In genomic region chr14:100900837-100901390, GRCh38 we compare ENCODE assay signal across 1 cellular context.
TF ChIP-seq lines count a peak whose summit lies in the region.

No MANE protein-coding gene starts in this region.

TF ChIP-seq in HepG2, 621 proteins besides CTCF, POLR2A, EP300 and RAD21 (continued from another document and continues in another):
- TF ChIP-seq ATF6 (CRISPR knock-in tag; conservative IDR thresholded peaks at IDR 0.05) (no peak), YEATS2 (CRISPR knock-in tag; IDR thresholded peaks at IDR 0.05; ENCODE audit: borderline replicate concordance) (0 out of 2 replicates have a peak, but pooled peaks have one; percentile 4), ZNF224 (CRISPR knock-in tag; IDR thresholded peaks at IDR 0.05) (peak; percentile 31; the same call in 1 of the 2 replicates), ZFP1 (CRISPR knock-in tag; IDR thresholded peaks at IDR 0.05) (no peak), ZNF547 (CRISPR knock-in tag; IDR thresholded peaks at IDR 0.05) (no peak), STAT5B (CRISPR knock-in tag; IDR thresholded peaks at IDR 0.05) (no peak), ZNF747 (CRISPR knock-in tag; IDR thresholded peaks at IDR 0.05; ENCODE audit: borderline replicate concordance) (no peak), ETS1 (CRISPR knock-in tag; IDR thresholded peaks at IDR 0.05) (no peak), BCL3 (CRISPR knock-in tag; IDR thresholded peaks at IDR 0.05) (no peak), SIX4 (CRISPR knock-in tag; IDR thresholded peaks at IDR 0.05) (no peak), TEAD3 (CRISPR knock-in tag; optimal IDR thresholded peaks at IDR 0.05; ENCODE audit: borderline replicate concordance) (no peak), ZBTB26 (CRISPR knock-in tag; IDR thresholded peaks at IDR 0.05; ENCODE audit: borderline replicate concordance) (no peak), TP53 (CRISPR knock-in tag; conservative IDR thresholded peaks at IDR 0.05) (no peak), POGK (CRISPR knock-in tag; conservative IDR thresholded peaks at IDR 0.05) (no peak), ZNF10 (CRISPR knock-in tag; IDR thresholded peaks at IDR 0.05; ENCODE audit: borderline replicate concordance, low read depth) (no peak), THAP9 (CRISPR knock-in tag; IDR thresholded peaks at IDR 0.05; ENCODE audit: borderline replicate concordance) (no peak), GPBP1L1 (CRISPR knock-in tag; IDR thresholded peaks at IDR 0.05) (no peak), MXD4 (CRISPR knock-in tag; IDR thresholded peaks at IDR 0.05) (no peak), ZNF264 (CRISPR knock-in tag; IDR thresholded peaks at IDR 0.05) (no peak), MNT (IDR thresholded peaks at IDR 0.05) (no peak), PATZ1 (CRISPR knock-in tag; IDR thresholded peaks at IDR 0.05) (peak; percentile 49; the same call in 1 of the 2 replicates), ZSCAN20 (CRISPR knock-in tag; IDR thresholded peaks at IDR 0.05; ENCODE audit: borderline replicate concordance) (no peak), MYC (CRISPR knock-in tag; IDR thresholded peaks at IDR 0.05; ENCODE audit: borderline replicate concordance) (peak; percentile 54; the same call in 1 of the 2 replicates), ZNF326 (CRISPR knock-in tag; IDR thresholded peaks at IDR 0.05; ENCODE audit: borderline replicate concordance) (no peak), ZNF530 (CRISPR knock-in tag; IDR thresholded peaks at IDR 0.05; ENCODE audit: low read depth) (no peak), ZSCAN12 (CRISPR knock-in tag; IDR thresholded peaks at IDR 0.05) (no peak), NCOA2 (CRISPR knock-in tag; IDR thresholded peaks at IDR 0.05) (no peak), ZSCAN22 (CRISPR knock-in tag; IDR thresholded peaks at IDR 0.05) (no peak), KAT2B (IDR thresholded peaks at IDR 0.05; ENCODE audit: borderline replicate concordance, low read depth, low read length) (no peak), BRF2 (CRISPR knock-in tag; IDR thresholded peaks at IDR 0.05) (no peak), PRDM10 (CRISPR knock-in tag; IDR thresholded peaks at IDR 0.05; ENCODE audit: low read depth) (no peak), ZIK1 (CRISPR knock-in tag; IDR thresholded peaks at IDR 0.05; ENCODE audit: borderline replicate concordance, low read depth) (no peak), ZNF296 (CRISPR knock-in tag; conservative IDR thresholded peaks at IDR 0.05) (no peak), ADNP (CRISPR knock-in tag; IDR thresholded peaks at IDR 0.05) (no peak)
